ENCODE assay signal across 1 cellular context in genomic region chr3:11248596-11248995, GRCh38.
TF ChIP-seq lines count a peak whose summit lies in the region.

No MANE protein-coding gene starts in this region.

TF ChIP-seq in IMR-90, 13 proteins besides CTCF, POLR2A, EP300 and RAD21:
- TF ChIP-seq RCOR1 (IDR thresholded peaks at IDR 0.05; ENCODE audit: insufficient replicate concordance, low read length) = no peak
- TF ChIP-seq SMC3 (IDR thresholded peaks at IDR 0.05; ENCODE audit: low read depth, low read length) = no peak
- no peak for TF ChIP-seq RFX5 (IDR thresholded peaks at IDR 0.05; ENCODE audit: low read depth, low read length)
- TF ChIP-seq BHLHE40 (IDR thresholded peaks at IDR 0.05; ENCODE audit: low read depth, low read length) = no peak
- TF ChIP-seq MAZ (IDR thresholded peaks at IDR 0.05; ENCODE audit: borderline replicate concordance, low read depth, low read length) = no peak
- no peak for TF ChIP-seq CHD1 (IDR thresholded peaks at IDR 0.05; ENCODE audit: low read depth, low read length)
- no peak for TF ChIP-seq NFE2L2 (IDR thresholded peaks at IDR 0.05; ENCODE audit: low read depth, low read length)
- TF ChIP-seq CEBPB (IDR thresholded peaks at IDR 0.05; ENCODE audit: low read depth, low read length) = no peak
- TF ChIP-seq MXI1 (IDR thresholded peaks at IDR 0.05; ENCODE audit: borderline replicate concordance, low read depth, low read length) = no peak
- no peak for TF ChIP-seq FOS (IDR thresholded peaks at IDR 0.05; ENCODE audit: low read depth, low read length)
- TF ChIP-seq, protein P1, sequence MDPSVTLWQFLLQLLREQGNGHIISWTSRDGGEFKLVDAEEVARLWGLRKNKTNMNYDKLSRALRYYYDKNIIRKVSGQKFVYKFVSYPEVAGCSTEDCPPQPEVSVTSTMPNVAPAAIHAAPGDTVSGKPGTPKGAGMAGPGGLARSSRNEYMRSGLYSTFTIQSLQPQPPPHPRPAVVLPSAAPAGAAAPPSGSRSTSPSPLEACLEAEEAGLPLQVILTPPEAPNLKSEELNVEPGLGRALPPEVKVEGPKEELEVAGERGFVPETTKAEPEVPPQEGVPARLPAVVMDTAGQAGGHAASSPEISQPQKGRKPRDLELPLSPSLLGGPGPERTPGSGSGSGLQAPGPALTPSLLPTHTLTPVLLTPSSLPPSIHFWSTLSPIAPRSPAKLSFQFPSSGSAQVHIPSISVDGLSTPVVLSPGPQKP (IDR thresholded peaks at IDR 0.05; ENCODE audit: borderline replicate concordance, low read depth, low read length) = no peak
